ENCODE assay signal across 32 cellular contexts in genomic region chr12:101599771-101600486, GRCh38. TPM values are rescaled to one million over a fixed set of nuclear protein-coding genes. Genes with fewer than 3 reads are reported as not detected.
DNase-seq lines count a peak whose midpoint lies in the region; ATAC-seq and TF ChIP-seq lines count a peak whose summit lies in the region.
"Had no signal": no experiment of that assay in that cellular context is flagged by ENCODE, and none has a peak within 500 bp of the region (broad histone marks: within the 10 kb centered on the region; RNA-seq: fewer than 3 reads in every experiment).

No MANE protein-coding gene starts in this region.

- POLR2A ChIA-PET in PC-3 (lab: Charles Lee; ENCODE audit: unreplicated experiment) (no interaction called here), SK-N-SH (lab: Yijun Ruan, JAX) (no interaction called here)

- H3K4me1 Mint-ChIP-seq in progenitor cell of endocrine pancreas (ENCODE audit: low read depth): peaks cover 30% of the 10 kb centered on the region
- H3K4me1 Mint-ChIP-seq: naive B cell had no signal

- H3K27ac Mint-ChIP-seq in progenitor cell of endocrine pancreas: peak overlapping the region; percentile 88
- H3K27ac Mint-ChIP-seq: endodermal cell; IgD-negative memory B cell; stimulated activated naive B cell treated with anti-CD40 and anti-IgM and Interleukin-4, amounts not matched to agents 10 μg/mL and 1 μg/mL and 100 μg/mL, for 72 hours had no signal

- CTCF ChIA-PET in PC-3 (lab: Charles Lee): no interaction called here
- CTCF ChIA-PET in SK-N-SH (lab: Yijun Ruan, JAX): no interaction called here

- no peak for TF ChIP-seq RAD21 in SK-N-SH (IDR thresholded peaks at IDR 0.05; ENCODE audit: low read length)

- no peaks in the 10 kb centered on the region for H3K9me3 Mint-ChIP-seq in progenitor cell of endocrine pancreas (ENCODE audit: low read depth)
- H3K9me3 Mint-ChIP-seq: activated T-cell treated with anti-CD3 and anti-CD28 coated beads, Interleukin-2, amount 50 U/mL, for 4 hours; endodermal cell; IgD-negative memory B cell; naive B cell; stimulated activated naive B cell treated with anti-CD40 and anti-IgM and Interleukin-4, amounts not matched to agents 10 μg/mL and 1 μg/mL and 100 μg/mL, for 72 hours had no signal

- DNase-seq in COLO829 (ENCODE audit: low spot score) (peak; percentile 51), PC-3 (peak; percentile 55), iris pigment epithelial cell (ENCODE audit: low read depth) (peak; percentile 76), progenitor cell of endocrine pancreas (ENCODE audit: low spot score, unreplicated experiment) (no peak), HAP-1 (ENCODE audit: low spot score in 2 of 2) (no peak), SK-N-SH (no peak), esophagus muscularis mucosa (ENCODE audit: extremely low spot score) (no peak), GM13976 (ENCODE audit: low spot score) (no peak)
- DNase-seq: ACHN; activated CD4-positive, alpha-beta T cell treated with anti-CD3 and anti-CD28 coated beads for 48 hours; activated T-cell treated with anti-CD3 and anti-CD28 coated beads, Interleukin-2, amount 50 U/mL, for 4 hours; cortex of kidney; EL; endodermal cell; esophagus squamous epithelium; naive B cell; NCI-H1417; NCI-H2081 treated with DMSO at 0.1 percent for 48 hours; NCI-H510A treated with DMSO at 0.1 percent for 48 hours; occipital lobe; stimulated activated CD4-positive, alpha-beta T cell treated with anti-CD3 and anti-CD28 coated beads, Interleukin-12 subunit alpha, Interleukin-12 subunit beta, amount 100 ng/mL, for 4 hours; stimulated activated CD4-positive, alpha-beta T cell treated with anti-CD3 and anti-CD28 coated beads, Interleukin-4, amount 100 ng/mL, for 24 hours; stimulated activated naive B cell treated with anti-CD40 and anti-IgM and Interleukin-4, amounts not matched to agents 10 μg/mL and 1 μg/mL and 100 μg/mL, for 72 hours; T-helper 2 cell had no signal

- H2AFZ ChIP-seq in PC-3 (ENCODE audit: low read length) (no peak overlapping the region), SK-N-SH (ENCODE audit: low read depth) (no peak overlapping the region)

- H3K9me3 ChIP-seq in PC-3 (ENCODE audit: low read length) (no peaks in the 10 kb centered on the region), HAP-1 (no peaks in the 10 kb centered on the region), SK-N-SH (no peaks in the 10 kb centered on the region), esophagus muscularis mucosa (no peaks in the 10 kb centered on the region)
- H3K9me3 ChIP-seq: BLaER1, esophagus squamous epithelium, gastroesophageal sphincter had no signal

- H3K36me3 Mint-ChIP-seq in progenitor cell of endocrine pancreas (ENCODE audit: insufficient read depth): no peaks in the 10 kb centered on the region
- H3K36me3 Mint-ChIP-seq: naive B cell; stimulated activated naive B cell treated with anti-CD40 and anti-IgM and Interleukin-4, amounts not matched to agents 10 μg/mL and 1 μg/mL and 100 μg/mL, for 72 hours had no signal

- H3K27ac ChIP-seq in PC-3 (ENCODE audit: low read length) (no peak overlapping the region), SK-N-SH (ENCODE audit: low read depth in 2 of 2, low read length in 1 of 2) (no peak overlapping the region), esophagus muscularis mucosa (replicated peaks in 1 of 4) (no peak overlapping the region)
- H3K27ac ChIP-seq: BLaER1, gastroesophageal sphincter had no signal

- H3K4me1 ChIP-seq in PC-3 (ENCODE audit: insufficient read depth, low read length): peaks cover 21% of the 10 kb centered on the region
- peaks cover 25% of the 10 kb centered on the region for H3K4me1 ChIP-seq in HAP-1
- no peaks in the 10 kb centered on the region for H3K4me1 ChIP-seq in SK-N-SH (ENCODE audit: control insufficient read depth in 1 of 2, insufficient read depth in 2 of 2, low read depth in 1 of 2, low read length in 1 of 2)
- no peaks in the 10 kb centered on the region for H3K4me1 ChIP-seq in esophagus muscularis mucosa
- H3K4me1 ChIP-seq: BLaER1, gastroesophageal sphincter had no signal

- 6% methylated on average over 5 of the region's 5 CpGs for WGBS in SK-N-SH (ENCODE audit: low lambda C conversion rate)
- WGBS in esophagus muscularis mucosa: 63% methylated on average over 5 of the region's 5 CpGs

- H3K36me3 ChIP-seq in PC-3 (ENCODE audit: low read depth, low read length): no peaks in the 10 kb centered on the region
- H3K36me3 ChIP-seq in HAP-1 (replicated peaks): no peaks in the 10 kb centered on the region
- no peaks in the 10 kb centered on the region for H3K36me3 ChIP-seq in SK-N-SH (replicated peaks in 1 of 2; ENCODE audit: control insufficient read depth in 1 of 2, insufficient read depth in 2 of 2, low read length in 1 of 2)
- no peaks in the 10 kb centered on the region for H3K36me3 ChIP-seq in esophagus muscularis mucosa
- H3K36me3 ChIP-seq: BLaER1, esophagus squamous epithelium, gastroesophageal sphincter had no signal

- H3K4me2 ChIP-seq in PC-3 (ENCODE audit: low read length) (peak overlapping the region; percentile 19; the same call in 1 of the 2 replicates), SK-N-SH (no peak overlapping the region)
- H3K4me2 ChIP-seq: BLaER1 had no signal

- no peaks in the 10 kb centered on the region for H3K27me3 Mint-ChIP-seq in progenitor cell of endocrine pancreas
- H3K27me3 Mint-ChIP-seq: IgD-negative memory B cell; stimulated activated naive B cell treated with anti-CD40 and anti-IgM and Interleukin-4, amounts not matched to agents 10 μg/mL and 1 μg/mL and 100 μg/mL, for 72 hours had no signal

- TF ChIP-seq CTCF in PC-3 (conservative IDR thresholded peaks at IDR 0.05; ENCODE audit: low read depth, low read length) (no peak), progenitor cell of endocrine pancreas (IDR thresholded peaks at IDR 0.05; ENCODE audit: unreplicated experiment) (no peak), SK-N-SH (IDR thresholded peaks at IDR 0.05) (no peak), esophagus muscularis mucosa (IDR thresholded peaks at IDR 0.05) (no peak), GM13976 (IDR thresholded peaks at IDR 0.05; ENCODE audit: borderline replicate concordance, control extremely low read depth, extremely low read depth, insufficient read depth, missing control alignments) (no peak)

- TF ChIP-seq EP300 in SK-N-SH (IDR thresholded peaks at IDR 0.05; ENCODE audit: borderline replicate concordance in 1 of 2, low read depth in 1 of 2, low read length in 1 of 2): no peak
- no peak for TF ChIP-seq EP300 in esophagus muscularis mucosa (IDR thresholded peaks at IDR 0.05)

- no peak for ATAC-seq in PC-3
- ATAC-seq: activated T-cell treated with anti-CD3 and anti-CD28 coated beads, Interleukin-2, amount 50 U/mL, for 4 hours; gastroesophageal sphincter; HCT116; SK-N-SH treated with all-trans-retinoic acid at 6 μM for 48 hours; stimulated activated naive B cell treated with anti-CD40 and anti-IgM and Interleukin-4, amounts not matched to agents 10 μg/mL and 1 μg/mL and 100 μg/mL, for 72 hours had no signal

- no peaks in the 10 kb centered on the region for H4K20me1 ChIP-seq in PC-3 (ENCODE audit: low read length)
- no peaks in the 10 kb centered on the region for H4K20me1 ChIP-seq in SK-N-SH (ENCODE audit: insufficient read depth)
- H4K20me1 ChIP-seq: BLaER1 had no signal

- in situ Hi-C loops in HAP-1 (cut with MboI; ENCODE audit: low sequenced_read_pairs) (no loop called here), GM13976 (cut with MboI; ENCODE audit: low sequenced_read_pairs, unreplicated experiment) (no loop called here)

- H3K9me2 ChIP-seq in PC-3 (replicated peaks; ENCODE audit: low read length): no peaks in the 10 kb centered on the region
- H3K9me2 ChIP-seq in SK-N-SH: no peaks in the 10 kb centered on the region

- TF ChIP-seq POLR2A in esophagus muscularis mucosa (IDR thresholded peaks at IDR 0.05; ENCODE audit: low read depth): no peak

- H3F3A ChIP-seq in PC-3 (ENCODE audit: low read length, unreplicated experiment) (no peaks in the 10 kb centered on the region), SK-N-SH (replicated peaks; ENCODE audit: insufficient read depth) (no peaks in the 10 kb centered on the region)

- no peak overlapping the region for H3K9ac ChIP-seq in PC-3 (ENCODE audit: low read length)
- no peak overlapping the region for H3K9ac ChIP-seq in SK-N-SH
- H3K9ac ChIP-seq: BLaER1 had no signal

- intact Hi-C loops in PC-3 (cut with micrococcal nuclease) (no loop called here), esophagus muscularis mucosa (cut with DNase I) (no loop called here)

- BruUV-seq in PC-3 (replicated peaks; lab: Mats Ljungman, UMichigan): no TSS peak

- H3K4me3 Mint-ChIP-seq in progenitor cell of endocrine pancreas (ENCODE audit: low read depth): no peak overlapping the region
- H3K4me3 Mint-ChIP-seq: activated T-cell treated with anti-CD3 and anti-CD28 coated beads, Interleukin-2, amount 50 U/mL, for 4 hours; endodermal cell; IgD-negative memory B cell; naive B cell; stimulated activated naive B cell treated with anti-CD40 and anti-IgM and Interleukin-4, amounts not matched to agents 10 μg/mL and 1 μg/mL and 100 μg/mL, for 72 hours had no signal

- H3K79me2 ChIP-seq in PC-3 (ENCODE audit: low read length) (no peaks in the 10 kb centered on the region), SK-N-SH (ENCODE audit: insufficient read depth) (no peaks in the 10 kb centered on the region)

- H3K4me3 ChIP-seq in PC-3 (ENCODE audit: low read length) (no peak overlapping the region), HAP-1 (no peak overlapping the region), SK-N-SH (ENCODE audit: low read depth in 2 of 2, low read length in 1 of 2) (no peak overlapping the region), esophagus muscularis mucosa (no peak overlapping the region)
- H3K4me3 ChIP-seq: BLaER1, esophagus squamous epithelium, gastroesophageal sphincter had no signal

- peaks cover 4% of the 10 kb centered on the region; the same call in 1 of the 2 replicates for H3K27me3 ChIP-seq in PC-3 (ENCODE audit: low read length)
- no peaks in the 10 kb centered on the region for H3K27me3 ChIP-seq in HAP-1 (ENCODE audit: low read depth)
- H3K27me3 ChIP-seq in SK-N-SH (ENCODE audit: insufficient read depth): no peaks in the 10 kb centered on the region; the same call in 1 of the 2 replicates
- no peaks in the 10 kb centered on the region for H3K27me3 ChIP-seq in esophagus muscularis mucosa
- H3K27me3 ChIP-seq: BLaER1, esophagus squamous epithelium, gastroesophageal sphincter had no signal

TF ChIP-seq in SK-N-SH, 30 proteins besides CTCF, POLR2A, EP300 and RAD21:
- TF ChIP-seq GABPA (IDR thresholded peaks at IDR 0.05; ENCODE audit: low read depth) (no peak), SMC3 (IDR thresholded peaks at IDR 0.05; ENCODE audit: low read depth, low read length) (no peak)
TF ChIP-seq in SK-N-SH: peak in this region for 0.

RNA-seq across cellular contexts. Expression of gene MYBPC1, which starts 5.2 kb away (rescaled TPM):
- total RNA-seq in PC-3 (2014; rRNA removed): not detected in 2 replicates
- total RNA-seq in progenitor cell of endocrine pancreas: 0.16 TPM in 1 of 2 replicates, not detected in the other
- not detected in 2 replicates for polyA plus RNA-seq in SK-N-SH (2012; rRNA removed)
- not detected in 2 replicates for polyA plus RNA-seq in SK-N-SH (2012; cell fraction: cytosol; rRNA removed)
- not detected in 2 replicates for polyA plus RNA-seq in SK-N-SH (2012; cell fraction: nucleus; rRNA removed)
- total RNA-seq in esophagus muscularis mucosa: under 1 TPM in 2 of 4 donors, not detected in 2; 0.13 to 0.17 TPM
- total RNA-seq: activated T-cell treated with anti-CD3 and anti-CD28 coated beads, Interleukin-2, amount 50 U/mL, for 4 hours; endodermal cell; esophagus squamous epithelium; M059J; renal cortical epithelial cell; RPMI7951 had no signal
- polyA plus RNA-seq: IgD-negative memory B cell had no signal

Comparison
In these comparisons a context has a peak if more than half of its experiments do, and no peak if none do; other contexts are left out.
1. DNase-seq: peak in COLO829 (single experiment), PC-3 (single experiment) and iris pigment epithelial cell (single experiment); none in progenitor cell of endocrine pancreas (single experiment), HAP-1 (0 of 2), SK-N-SH (single experiment), esophagus muscularis mucosa (single experiment) and GM13976 (single experiment).